In the genomic region with DNA sequence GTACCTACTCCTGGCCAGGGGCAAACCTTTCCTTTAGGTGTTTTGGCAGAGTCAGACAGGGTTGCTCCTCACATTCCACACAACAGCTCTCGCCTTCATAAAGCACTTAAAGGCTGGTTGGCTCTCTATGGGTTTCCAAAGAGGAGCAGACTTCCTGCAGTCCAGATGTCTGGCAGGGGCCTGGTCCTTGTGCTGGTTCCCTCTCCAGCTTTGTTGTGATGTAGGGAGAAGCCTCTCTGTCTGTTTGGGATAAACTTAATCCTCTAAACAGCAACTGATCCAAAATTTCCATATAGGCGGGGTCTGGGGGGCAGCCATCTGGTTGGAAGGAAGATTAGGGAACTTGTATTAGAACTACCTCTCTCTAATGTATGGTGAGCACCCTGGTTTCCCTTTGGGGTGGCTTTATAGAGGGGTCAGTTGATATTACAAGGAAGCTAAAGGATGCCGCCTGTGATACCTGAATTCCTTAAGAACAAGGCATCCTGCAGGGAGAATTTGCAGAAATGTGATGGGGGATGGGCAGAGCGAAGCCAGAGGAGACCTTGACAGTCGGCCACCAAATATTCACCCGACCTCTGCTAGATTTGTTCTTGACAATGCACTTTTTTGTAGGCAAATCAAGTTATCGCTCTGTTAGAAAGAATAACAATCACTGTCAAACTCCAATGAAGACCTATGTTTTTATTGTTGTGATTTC, we compare ENCODE assay signal across 1 cellular context.
TF ChIP-seq lines count a peak whose summit lies in the region.

No MANE protein-coding gene starts in this region.

TF ChIP-seq in GM23338, 12 proteins besides CTCF, POLR2A, EP300 and RAD21 (continued from another document):
- TF ChIP-seq, protein P1, sequence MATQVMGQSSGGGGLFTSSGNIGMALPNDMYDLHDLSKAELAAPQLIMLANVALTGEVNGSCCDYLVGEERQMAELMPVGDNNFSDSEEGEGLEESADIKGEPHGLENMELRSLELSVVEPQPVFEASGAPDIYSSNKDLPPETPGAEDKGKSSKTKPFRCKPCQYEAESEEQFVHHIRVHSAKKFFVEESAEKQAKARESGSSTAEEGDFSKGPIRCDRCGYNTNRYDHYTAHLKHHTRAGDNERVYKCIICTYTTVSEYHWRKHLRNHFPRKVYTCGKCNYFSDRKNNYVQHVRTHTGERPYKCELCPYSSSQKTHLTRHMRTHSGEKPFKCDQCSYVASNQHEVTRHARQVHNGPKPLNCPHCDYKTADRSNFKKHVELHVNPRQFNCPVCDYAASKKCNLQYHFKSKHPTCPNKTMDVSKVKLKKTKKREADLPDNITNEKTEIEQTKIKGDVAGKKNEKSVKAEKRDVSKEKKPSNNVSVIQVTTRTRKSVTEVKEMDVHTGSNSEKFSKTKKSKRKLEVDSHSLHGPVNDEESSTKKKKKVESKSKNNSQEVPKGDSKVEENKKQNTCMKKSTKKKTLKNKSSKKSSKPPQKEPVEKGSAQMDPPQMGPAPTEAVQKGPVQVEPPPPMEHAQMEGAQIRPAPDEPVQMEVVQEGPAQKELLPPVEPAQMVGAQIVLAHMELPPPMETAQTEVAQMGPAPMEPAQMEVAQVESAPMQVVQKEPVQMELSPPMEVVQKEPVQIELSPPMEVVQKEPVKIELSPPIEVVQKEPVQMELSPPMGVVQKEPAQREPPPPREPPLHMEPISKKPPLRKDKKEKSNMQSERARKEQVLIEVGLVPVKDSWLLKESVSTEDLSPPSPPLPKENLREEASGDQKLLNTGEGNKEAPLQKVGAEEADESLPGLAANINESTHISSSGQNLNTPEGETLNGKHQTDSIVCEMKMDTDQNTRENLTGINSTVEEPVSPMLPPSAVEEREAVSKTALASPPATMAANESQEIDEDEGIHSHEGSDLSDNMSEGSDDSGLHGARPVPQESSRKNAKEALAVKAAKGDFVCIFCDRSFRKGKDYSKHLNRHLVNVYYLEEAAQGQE (IDR thresholded peaks at IDR 0.05; ENCODE audit: unreplicated experiment), result no peak
- no peak for TF ChIP-seq EZH2 (IDR thresholded peaks at IDR 0.05; ENCODE audit: low read depth, unreplicated experiment)
